In the genomic region with DNA sequence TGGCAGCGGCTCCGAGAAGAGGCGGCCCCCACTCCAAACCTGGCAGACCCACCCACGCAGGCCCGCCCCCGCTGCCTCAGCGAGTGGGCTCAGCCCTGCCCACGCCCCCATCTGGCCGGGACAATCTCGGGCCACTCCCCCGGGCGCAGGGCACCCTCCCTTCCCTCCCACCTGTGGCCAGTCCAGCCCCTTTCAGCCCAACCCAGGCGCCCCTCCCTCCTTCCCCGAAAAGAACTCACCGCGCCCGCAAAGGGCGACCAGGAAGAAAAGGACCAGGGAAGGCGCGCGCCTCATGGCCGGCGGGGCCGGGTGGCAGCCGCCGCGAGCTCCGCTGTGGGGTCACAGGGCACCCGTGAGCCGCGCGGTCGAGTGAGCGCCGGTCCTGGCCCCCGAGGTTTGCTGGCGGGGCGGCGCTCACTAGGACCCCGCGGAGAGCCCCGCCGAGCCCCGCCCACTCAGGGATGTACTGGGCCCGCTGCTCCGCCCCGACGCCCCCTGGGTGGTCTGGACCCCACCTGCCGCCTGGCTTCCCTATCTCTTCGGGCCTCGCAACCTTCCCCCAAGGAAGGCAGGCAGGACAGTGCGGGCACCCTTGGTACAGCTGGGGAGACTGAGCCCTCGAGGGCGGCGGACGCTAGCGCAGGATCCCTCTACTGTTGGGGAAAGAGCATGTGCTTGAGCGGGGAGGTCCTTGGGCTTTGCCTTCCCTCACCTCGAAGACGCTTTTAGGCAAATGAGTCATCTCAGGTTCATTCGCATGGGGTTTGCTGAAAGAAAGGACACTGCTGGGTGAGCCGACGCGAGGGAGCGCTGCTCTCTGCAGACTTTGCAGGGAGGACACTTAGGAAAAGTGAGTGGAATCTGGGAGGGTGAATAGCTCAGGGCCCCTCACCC, we compare ENCODE assay signal across 9 cellular contexts. TPM values are rescaled to one million over a fixed set of nuclear protein-coding genes. Genes with fewer than 3 reads are reported as not detected.
DNase-seq lines count a peak whose midpoint lies in the region; ATAC-seq, FAIRE-seq and TF ChIP-seq lines count a peak whose summit lies in the region.
"Had no signal": no experiment of that assay in that cellular context is flagged by ENCODE, and none has a peak within 500 bp of the region (broad histone marks: within the 10 kb centered on the region; RNA-seq: fewer than 3 reads in every experiment).

A gene with protein sequence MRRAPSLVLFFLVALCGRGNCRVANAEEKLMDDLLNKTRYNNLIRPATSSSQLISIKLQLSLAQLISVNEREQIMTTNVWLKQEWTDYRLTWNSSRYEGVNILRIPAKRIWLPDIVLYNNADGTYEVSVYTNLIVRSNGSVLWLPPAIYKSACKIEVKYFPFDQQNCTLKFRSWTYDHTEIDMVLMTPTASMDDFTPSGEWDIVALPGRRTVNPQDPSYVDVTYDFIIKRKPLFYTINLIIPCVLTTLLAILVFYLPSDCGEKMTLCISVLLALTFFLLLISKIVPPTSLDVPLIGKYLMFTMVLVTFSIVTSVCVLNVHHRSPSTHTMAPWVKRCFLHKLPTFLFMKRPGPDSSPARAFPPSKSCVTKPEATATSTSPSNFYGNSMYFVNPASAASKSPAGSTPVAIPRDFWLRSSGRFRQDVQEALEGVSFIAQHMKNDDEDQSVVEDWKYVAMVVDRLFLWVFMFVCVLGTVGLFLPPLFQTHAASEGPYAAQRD (minus strand): TSS at position 371 of the 894 bp plus-strand sequence. CDS start 77 bp downstream, at position 294.

- TF ChIP-seq CTCF in SK-N-SH (IDR thresholded peaks at IDR 0.05) (no peak), endothelial cell of umbilical vein (IDR thresholded peaks at IDR 0.05; ENCODE audit: extremely low read depth in 1 of 2, insufficient read depth in 1 of 2, low read depth in 1 of 2, low read length in 2 of 2) (no peak), nephron (IDR thresholded peaks at IDR 0.05; ENCODE audit: unreplicated experiment in 3 of 3) (peak in 2 of 3 experiments; percentile 14 to 36)

- H3K9me3 ChIP-seq in SK-N-SH (no peaks in the 10 kb centered on the region), endothelial cell of umbilical vein (replicated peaks; ENCODE audit: control insufficient read depth, insufficient read depth, low read length) (no peaks in the 10 kb centered on the region)

- TF ChIP-seq EP300 in SK-N-SH (IDR thresholded peaks at IDR 0.05; ENCODE audit: borderline replicate concordance in 1 of 2, low read depth in 1 of 2, low read length in 1 of 2), result no peak; a peak in 1 of 4 replicates

- no peaks in the 10 kb centered on the region for H3K9me2 ChIP-seq in SK-N-SH

- no peaks in the 10 kb centered on the region for H3K36me3 Mint-ChIP-seq in nephron (ENCODE audit: low read depth)

- CTCF ChIA-PET in SK-N-SH (lab: Yijun Ruan, JAX) (interaction anchor here (0.5 to 8.5 kb wide), 14 partner anchors 12 to 249 kb away, joined by 3 to 157 read pairs (median 9); a partner anchor contains a TSS), endothelial cell of umbilical vein (lab: Charles Lee) (interaction anchor here (1.1 kb wide), 1 partner anchor 69 kb away, joined by 3 read pairs; no protein-coding TSS in a partner anchor)

- ATAC-seq in HG02759 (IDR thresholded peaks at IDR 0.05; ENCODE audit: unreplicated experiment), result no peak

- H3K27ac Mint-ChIP-seq in nephron, result peak within 1 kb of the TSS; percentile 73 to 94 (median 77)

- H3K9me3 Mint-ChIP-seq in nephron, result no peaks in the 10 kb centered on the region

- H3K27me3 ChIP-seq in SK-N-SH (ENCODE audit: insufficient read depth) (peaks cover 16% of the 10 kb centered on the region), endothelial cell of umbilical vein (ENCODE audit: control insufficient read depth in 2 of 2, insufficient read depth in 2 of 2, low read length in 2 of 2) (no peaks in the 10 kb centered on the region)

- no peaks in the 10 kb centered on the region for H3K9me1 ChIP-seq in endothelial cell of umbilical vein (replicated peaks; ENCODE audit: control insufficient read depth, extremely low read depth, insufficient read depth, low read length)

- intact Hi-C loops in endothelial cell of umbilical vein (cut with micrococcal nuclease), result no loop called here

- H3K4me3 ChIP-seq in GM08714 (ENCODE audit: low read length) (peak within 1 kb of the TSS; percentile 12; the same call in 1 of the 2 replicates), SK-N-SH (ENCODE audit: low read depth in 2 of 2, low read length in 1 of 2) (peak within 1 kb of the TSS; percentile 54 to 55), endothelial cell of umbilical vein (replicated peaks in 1 of 3; ENCODE audit: insufficient read depth in 1 of 3, low read depth in 1 of 3, low read length in 3 of 3) (peak within 1 kb of the TSS; percentile 23 to 33 (median 27))

- BruUV-seq in endothelial cell of umbilical vein (replicated peaks; lab: Mats Ljungman, UMichigan), result no TSS peak

- H3K9ac ChIP-seq in SK-N-SH (no peak within 1 kb of the TSS), endothelial cell of umbilical vein (replicated peaks; ENCODE audit: extremely low read depth, insufficient read depth, low read length) (no peak within 1 kb of the TSS)

- 0 out of 2 replicates have a peak, but pooled peaks have one; percentile 9 for TF ChIP-seq RAD21 in SK-N-SH (IDR thresholded peaks at IDR 0.05; ENCODE audit: low read length)

- 22% methylated on average over 14 of the region's 65 CpGs for WGBS in SK-N-SH (ENCODE audit: low lambda C conversion rate)

- H3K27me3 Mint-ChIP-seq in nephron (ENCODE audit: low read depth), result peaks cover 1% of the 10 kb centered on the region

- H4K20me1 ChIP-seq in SK-N-SH (ENCODE audit: insufficient read depth) (no peaks in the 10 kb centered on the region), endothelial cell of umbilical vein (replicated peaks; ENCODE audit: control insufficient read depth, extremely low read depth, insufficient read depth, low read length) (no peaks in the 10 kb centered on the region)

- H3K36me3 ChIP-seq in SK-N-SH (replicated peaks in 1 of 2; ENCODE audit: control insufficient read depth in 1 of 2, insufficient read depth in 2 of 2, low read length in 1 of 2), result no peaks in the 10 kb centered on the region
- no peaks in the 10 kb centered on the region for H3K36me3 ChIP-seq in endothelial cell of umbilical vein (ENCODE audit: control insufficient read depth in 2 of 2, extremely low read depth in 1 of 2, insufficient read depth in 2 of 2, low read length in 2 of 2)

- no peaks in the 10 kb centered on the region for H3F3A ChIP-seq in SK-N-SH (replicated peaks; ENCODE audit: insufficient read depth)

- dilution Hi-C loops in endothelial cell of umbilical vein (cut with MboI; ENCODE audit: extremely low pct_ligation_motif_present, low sequenced_read_pairs), result no loop called here

- no peak for FAIRE-seq in endothelial cell of umbilical vein (lab: Jason Lieb, UNC)
- FAIRE-seq: frontal cortex had no signal

- peaks cover 18% of the 10 kb centered on the region for H3K4me1 Mint-ChIP-seq in nephron

- POLR2A ChIA-PET in SK-N-SH (lab: Yijun Ruan, JAX) (interaction anchor here (1.0 to 8.9 kb wide), 14 partner anchors 11 to 203 kb away, joined by 4 to 191 read pairs (median 8); a partner anchor contains a TSS), endothelial cell of umbilical vein (lab: Charles Lee) (no interaction called here)

- DNase-seq in SK-N-SH (peak; percentile 94), endothelial cell of umbilical vein (ENCODE audit: low read depth, low spot score) (peak; percentile 9), A172 (ENCODE audit: low spot score) (no peak), CD1c-positive myeloid dendritic cell (ENCODE audit: extremely low spot score) (no peak)
- DNase-seq in stimulated activated naive CD4-positive, alpha-beta T cell treated with Interleukin-2 at 50 U/mL for 16 hours (lab: John Stamatoyannopoulos, UW), result no peak

- H3K79me2 ChIP-seq in SK-N-SH (ENCODE audit: insufficient read depth) (no peaks in the 10 kb centered on the region), endothelial cell of umbilical vein (ENCODE audit: control insufficient read depth, insufficient read depth, low read length) (no peaks in the 10 kb centered on the region)

- no peak for TF ChIP-seq POLR2A in endothelial cell of umbilical vein (IDR thresholded peaks at IDR 0.05; ENCODE audit: low read depth, low read length)

- H3K4me1 ChIP-seq in SK-N-SH (ENCODE audit: control insufficient read depth in 1 of 2, insufficient read depth in 2 of 2, low read depth in 1 of 2, low read length in 1 of 2) (peaks cover 0 to 50% of the 10 kb centered on the region in 2 experiments; a peak in 2 of 4 replicates), endothelial cell of umbilical vein (ENCODE audit: control insufficient read depth, extremely low read depth, insufficient read depth, low read length) (peaks cover 2% of the 10 kb centered on the region)

- H3K4me2 ChIP-seq in SK-N-SH, result peak within 1 kb of the TSS; percentile 87
- H3K4me2 ChIP-seq in endothelial cell of umbilical vein (ENCODE audit: insufficient read depth, low read length), result peak within 1 kb of the TSS; percentile 71

- peak within 1 kb of the TSS; percentile 89 to 91 (median 89) for H3K4me3 Mint-ChIP-seq in nephron

- H2AFZ ChIP-seq in SK-N-SH (ENCODE audit: low read depth) (peak within 1 kb of the TSS; percentile 82; the same call in 1 of the 2 replicates), endothelial cell of umbilical vein (ENCODE audit: low read depth, low read length) (peak within 1 kb of the TSS; percentile 98)

- H3K27ac ChIP-seq in SK-N-SH (ENCODE audit: low read depth in 2 of 2, low read length in 1 of 2) (peak within 1 kb of the TSS in 1 of 2 experiments; percentile 98; a peak in 2 of 4 replicates), endothelial cell of umbilical vein (ENCODE audit: insufficient read depth, low read depth, low read length) (no peak within 1 kb of the TSS)

TF ChIP-seq in SK-N-SH, 30 proteins besides CTCF, POLR2A, EP300 and RAD21 (continues in another document):
- TF ChIP-seq GATA2 (CRISPR knock-in tag; IDR thresholded peaks at IDR 0.05), result 0 out of 2 replicates have a peak, but pooled peaks have one; percentile 15

RNA-seq across cellular contexts. Expression of the gene that starts here (rescaled TPM):
- polyA plus RNA-seq in SK-N-SH (2012; rRNA removed) (0.30 and 0.55 TPM in 2 replicates), endothelial cell of umbilical vein (0.03 and 0.08 TPM in 2 replicates)
- polyA plus RNA-seq in SK-N-SH (2012; cell fraction: cytosol; rRNA removed), result 0.37 and 0.84 TPM in 2 replicates
- polyA plus RNA-seq in SK-N-SH (2012; cell fraction: nucleus; rRNA removed), result 0.51 and 0.65 TPM in 2 replicates
- not detected in 2 replicates for total RNA-seq in endothelial cell of umbilical vein
- polyA plus RNA-seq in endothelial cell of umbilical vein (2011; cell fraction: cytosol; rRNA removed), result 0.03 and 0.05 TPM in 2 replicates
- not detected in 2 replicates for polyA plus RNA-seq in endothelial cell of umbilical vein (2011; cell fraction: nucleus; rRNA removed)
- 0.11 TPM in 1 of 2 replicates, not detected in the other for polyA plus RNA-seq in endothelial cell of umbilical vein (2012)
- polyA minus RNA-seq in endothelial cell of umbilical vein, result not detected in 2 replicates
- not detected for polyA minus RNA-seq in endothelial cell of umbilical vein (2011; cell fraction: cytosol; rRNA and poly(A)+ RNA removed)
- not detected in 2 replicates for polyA minus RNA-seq in endothelial cell of umbilical vein (2011; cell fraction: nucleus; rRNA and poly(A)+ RNA removed)
- not detected in 2 replicates for total RNA-seq in A172 (2014; rRNA removed; shearing (Covaris generic))

Comparison
In these comparisons a context has a peak if more than half of its experiments do, and no peak if none do; other contexts are left out.
1. Peak in DNase-seq, H3K4me3 ChIP-seq and H3K4me2 ChIP-seq in SK-N-SH; RNA of the gene not detected or under 1 TPM.
2. Peak in DNase-seq, H3K4me3 ChIP-seq and H3K4me2 ChIP-seq in endothelial cell of umbilical vein; RNA of the gene not detected or under 1 TPM.
3. CTCF ChIP-seq: peak in nephron (2 of 3); none in SK-N-SH (single experiment) and endothelial cell of umbilical vein (0 of 2).
4. Peak in every context shown above with its lines, with median percentiles within 50 percentile points of each other: H3K4me3 ChIP-seq.